Comparison of ENCODE assay signal across 1 cellular context in the genomic region with DNA sequence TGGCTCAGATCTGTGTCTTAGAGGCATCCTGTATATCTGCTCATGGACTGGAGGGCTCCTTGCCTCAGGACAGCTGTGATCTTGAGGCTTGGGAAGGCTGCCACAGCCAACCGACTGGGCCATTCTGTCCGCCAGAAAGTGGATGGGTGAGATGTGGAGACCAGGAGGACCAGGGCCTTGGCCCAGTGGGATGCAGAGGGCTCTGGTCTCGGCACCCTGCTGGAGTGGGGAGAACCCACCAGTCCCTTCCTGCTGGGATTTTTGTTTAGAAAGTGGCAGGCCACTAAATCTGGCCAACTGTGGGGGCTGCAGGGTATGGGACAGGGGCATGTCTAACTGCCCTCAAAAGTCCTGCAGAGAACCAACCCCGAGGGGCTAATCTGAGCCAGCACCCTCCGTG.
TF ChIP-seq lines count a peak whose summit lies in the region.

No MANE protein-coding gene starts in this region.

TF ChIP-seq in GM23338, 12 proteins besides CTCF, POLR2A, EP300 and RAD21 (continued from another document):
- TF ChIP-seq CREB1 (CRISPR knock-in tag; IDR thresholded peaks at IDR 0.05; ENCODE audit: low read depth): no peak
- no peak for TF ChIP-seq ZNF114 (CRISPR knock-in tag; IDR thresholded peaks at IDR 0.05)
- TF ChIP-seq, protein P1, sequence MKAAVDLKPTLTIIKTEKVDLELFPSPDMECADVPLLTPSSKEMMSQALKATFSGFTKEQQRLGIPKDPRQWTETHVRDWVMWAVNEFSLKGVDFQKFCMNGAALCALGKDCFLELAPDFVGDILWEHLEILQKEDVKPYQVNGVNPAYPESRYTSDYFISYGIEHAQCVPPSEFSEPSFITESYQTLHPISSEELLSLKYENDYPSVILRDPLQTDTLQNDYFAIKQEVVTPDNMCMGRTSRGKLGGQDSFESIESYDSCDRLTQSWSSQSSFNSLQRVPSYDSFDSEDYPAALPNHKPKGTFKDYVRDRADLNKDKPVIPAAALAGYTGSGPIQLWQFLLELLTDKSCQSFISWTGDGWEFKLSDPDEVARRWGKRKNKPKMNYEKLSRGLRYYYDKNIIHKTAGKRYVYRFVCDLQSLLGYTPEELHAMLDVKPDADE (IDR thresholded peaks at IDR 0.05): no peak
- TF ChIP-seq ZNF462 (CRISPR knock-in tag; IDR thresholded peaks at IDR 0.05): no peak
- TF ChIP-seq JUNB (IDR thresholded peaks at IDR 0.05; ENCODE audit: unreplicated experiment): no peak
- no peak for TF ChIP-seq STAT1 (IDR thresholded peaks at IDR 0.05; ENCODE audit: unreplicated experiment)
- no peak for TF ChIP-seq NANOG (IDR thresholded peaks at IDR 0.05; ENCODE audit: borderline replicate concordance)
- TF ChIP-seq POLR2AphosphoS5 (IDR thresholded peaks at IDR 0.05; ENCODE audit: low read depth): no peak
- no peak for TF ChIP-seq EZH2 (IDR thresholded peaks at IDR 0.05; ENCODE audit: low read depth, unreplicated experiment)
- no peak for TF ChIP-seq EZH2phosphoT487 (IDR thresholded peaks at IDR 0.05; ENCODE audit: unreplicated experiment)
- TF ChIP-seq REST (IDR thresholded peaks at IDR 0.05; ENCODE audit: unreplicated experiment): no peak
